ENCODE assay signal across 10 cellular contexts in the genomic region with DNA sequence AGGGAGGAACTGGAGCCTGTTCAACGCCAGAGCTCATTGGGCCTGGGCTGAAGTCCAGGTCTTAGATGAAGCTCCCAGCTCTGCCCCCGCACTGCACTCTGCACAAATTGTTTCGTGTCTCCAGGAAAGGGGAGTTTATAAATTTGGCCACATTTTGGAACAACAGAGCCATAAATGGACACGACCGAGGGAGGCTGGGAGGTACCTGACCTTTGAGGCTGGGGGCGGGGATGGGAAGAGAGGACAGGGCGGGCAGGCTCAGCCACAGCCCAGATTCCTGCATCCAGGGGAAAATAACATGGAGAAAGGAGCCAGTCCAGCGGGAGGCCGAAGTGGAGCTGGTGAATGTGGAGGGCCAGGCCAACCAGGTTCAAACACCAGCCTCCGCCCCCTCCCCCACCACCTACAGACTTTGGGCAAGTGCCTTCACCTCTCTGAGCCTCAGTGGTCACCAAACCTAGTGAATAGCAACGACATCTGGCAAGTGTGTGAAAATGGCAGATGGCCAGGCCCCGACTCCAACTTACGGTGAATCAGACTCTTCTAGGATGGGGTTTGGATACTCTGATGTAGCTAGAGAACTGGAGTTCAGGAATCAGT. TPM values are rescaled to one million over a fixed set of nuclear protein-coding genes. Genes with fewer than 3 reads are reported as not detected.
DNase-seq lines count a peak whose midpoint lies in the region; ATAC-seq and TF ChIP-seq lines count a peak whose summit lies in the region.
"Had no signal": no experiment of that assay in that cellular context is flagged by ENCODE, and none has a peak within 500 bp of the region (broad histone marks: within the 10 kb centered on the region; RNA-seq: fewer than 3 reads in every experiment).

No MANE protein-coding gene starts in this region.

- no peak overlapping the region for H3K27ac Mint-ChIP-seq in stimulated activated effector memory CD8-positive, alpha-beta T cell treated with anti-CD3 and anti-CD28 coated beads, Interleukin-12 subunit alpha, Interleukin-12 subunit beta, amount 100 ng/mL, for 72 hours

- H3K9me3 ChIP-seq in AG04450 (ENCODE audit: control insufficient read depth, insufficient read depth, low read length) (no peaks in the 10 kb centered on the region; the same call in 1 of the 2 replicates), body of pancreas (no peaks in the 10 kb centered on the region), left ventricle myocardium inferior (replicated peaks) (peaks cover 8% of the 10 kb centered on the region)

- WGBS in body of pancreas, 2 donors = 74 to 80% methylated on average over 7 to 13 of the region's 13 CpGs

- H3K4me1 Mint-ChIP-seq in stimulated activated effector memory CD8-positive, alpha-beta T cell treated with anti-CD3 and anti-CD28 coated beads, Interleukin-12 subunit alpha, Interleukin-12 subunit beta, amount 100 ng/mL, for 72 hours = no peaks in the 10 kb centered on the region

- intact Hi-C loops in body of pancreas (cut with DNase I) (no loop called here), left ventricle myocardium inferior (cut with micrococcal nuclease) (no loop called here), posterior vena cava (cut with DNase I) (loop anchor here in 1 of 2 donors (5.0 kb wide), 1 partner anchor 123 kb away; no protein-coding TSS in a partner anchor)

- DNase-seq in AG04450 (ENCODE audit: low read depth, low spot score) (peak; percentile 46), body of pancreas (peak; percentile 23 to 43 (median 40)), left ventricle myocardium inferior (peak; percentile 57), posterior vena cava (ENCODE audit: low spot score) (peak; percentile 88), MV-4-11 (lab: John Stamatoyannopoulos, UW) (no peak)
- no peak for DNase-seq in stimulated activated effector memory CD8-positive, alpha-beta T cell treated with anti-CD3 and anti-CD28 coated beads, Interleukin-12 subunit alpha, Interleukin-12 subunit beta, amount 100 ng/mL, for 72 hours (ENCODE audit: low spot score in 2 of 2)
- no peak for DNase-seq in activated T-cell treated with anti-CD3 and anti-CD28 coated beads, Interleukin-2, amount 50 U/mL, for 48 hours
- DNase-seq: occipital lobe; stimulated activated CD4-positive, alpha-beta T cell treated with anti-CD3 and anti-CD28 coated beads, Interleukin-4, amount 100 ng/mL, for 1 hour had no signal

- TF ChIP-seq CTCF in AG04450 (IDR thresholded peaks at IDR 0.05; ENCODE audit: low read depth, low read length) (no peak), body of pancreas (IDR thresholded peaks at IDR 0.05) (no peak), left ventricle myocardium inferior (IDR thresholded peaks at IDR 0.05; ENCODE audit: borderline replicate concordance) (no peak)

- H3K36me3 Mint-ChIP-seq in stimulated activated effector memory CD8-positive, alpha-beta T cell treated with anti-CD3 and anti-CD28 coated beads, Interleukin-12 subunit alpha, Interleukin-12 subunit beta, amount 100 ng/mL, for 72 hours = no peaks in the 10 kb centered on the region

- POLR2A ChIA-PET in AG04450 (lab: Yijun Ruan, JAX) = interaction anchor here (0.7 to 1.2 kb wide), 4 partner anchors 11 to 76 kb away, joined by 3 to 4 read pairs (median 4); partner anchors contain the start of genes MORC2, SMTN and TUG1

- CTCF ChIA-PET in AG04450 (lab: Charles Lee) = interaction anchor here (1.2 kb wide), 1 partner anchor 281 kb away, joined by 4 read pairs; no protein-coding TSS in a partner anchor

- H3K4me1 ChIP-seq in body of pancreas (no peaks in the 10 kb centered on the region), left ventricle myocardium inferior (peaks cover 62% of the 10 kb centered on the region)

- no peak overlapping the region for H3K4me3 ChIP-seq in AG04450 (ENCODE audit: low read depth, low read length)
- H3K4me3 ChIP-seq in body of pancreas = no peak overlapping the region
- peak overlapping the region; percentile 11 for H3K4me3 ChIP-seq in left ventricle myocardium inferior

- no peaks in the 10 kb centered on the region for H3K9me3 Mint-ChIP-seq in stimulated activated effector memory CD8-positive, alpha-beta T cell treated with anti-CD3 and anti-CD28 coated beads, Interleukin-12 subunit alpha, Interleukin-12 subunit beta, amount 100 ng/mL, for 72 hours

- H3K36me3 ChIP-seq in body of pancreas (replicated peaks in 1 of 2; ENCODE audit: insufficient read depth in 1 of 2, low read depth in 2 of 2) = no peaks in the 10 kb centered on the region
- no peaks in the 10 kb centered on the region for H3K36me3 ChIP-seq in left ventricle myocardium inferior

- no peak for TF ChIP-seq POLR2A in body of pancreas (IDR thresholded peaks at IDR 0.05)

- no peak overlapping the region for H3K4me3 Mint-ChIP-seq in stimulated activated effector memory CD8-positive, alpha-beta T cell treated with anti-CD3 and anti-CD28 coated beads, Interleukin-12 subunit alpha, Interleukin-12 subunit beta, amount 100 ng/mL, for 72 hours

- peak; percentile 36 for ATAC-seq in body of pancreas
- ATAC-seq in stimulated activated effector memory CD8-positive, alpha-beta T cell treated with anti-CD3 and anti-CD28 coated beads, Interleukin-12 subunit alpha, Interleukin-12 subunit beta, amount 100 ng/mL, for 72 hours = no peak
- no peak for ATAC-seq in HG02938 (IDR thresholded peaks at IDR 0.05; ENCODE audit: unreplicated experiment)

- H3K27me3 ChIP-seq in AG04450 (ENCODE audit: control insufficient read depth, insufficient read depth, low read length) = no peaks in the 10 kb centered on the region
- no peaks in the 10 kb centered on the region for H3K27me3 ChIP-seq in body of pancreas
- H3K27me3 ChIP-seq in left ventricle myocardium inferior (ENCODE audit: low read depth) = no peaks in the 10 kb centered on the region

- H3K27ac ChIP-seq in AG04450 (ENCODE audit: low read depth, low read length) (peak overlapping the region; percentile 39), body of pancreas (peak overlapping the region in 1 of 4 donors; percentile 21), left ventricle myocardium inferior (replicated peaks) (peak overlapping the region; percentile 88)

RNA-seq across cellular contexts. Expression of gene SMTN, which starts 36.8 kb away (rescaled TPM):
- 13.2 and 14.1 TPM in 2 replicates for polyA plus RNA-seq in AG04450 (2011; rRNA removed)
- polyA minus RNA-seq in AG04450 (2011; rRNA and poly(A)+ RNA removed) = 13.1 and 13.5 TPM in 2 replicates
- total RNA-seq in body of pancreas (10 to 100 TPM; 35.5 to 50.1 TPM), left ventricle myocardium inferior (245 TPM), posterior vena cava (100 to 1,000 TPM; 511 to 666 TPM)

Comparison
In these comparisons a context has a peak if more than half of its experiments do, and no peak if none do; other contexts are left out.
1. DNase-seq: peak in AG04450 (single experiment), body of pancreas (4 of 4), left ventricle myocardium inferior (single experiment) and posterior vena cava (single experiment); none in stimulated activated effector memory CD8-positive, alpha-beta T cell treated with anti-CD3 and anti-CD28 coated beads, Interleukin-12 subunit alpha, Interleukin-12 subunit beta, amount 100 ng/mL, for 72 hours (0 of 2), MV-4-11 (single experiment) and activated T-cell treated with anti-CD3 and anti-CD28 coated beads, Interleukin-2, amount 50 U/mL, for 48 hours (0 of 2).